ENCODE assay signal across 1 cellular context in the genomic region with DNA sequence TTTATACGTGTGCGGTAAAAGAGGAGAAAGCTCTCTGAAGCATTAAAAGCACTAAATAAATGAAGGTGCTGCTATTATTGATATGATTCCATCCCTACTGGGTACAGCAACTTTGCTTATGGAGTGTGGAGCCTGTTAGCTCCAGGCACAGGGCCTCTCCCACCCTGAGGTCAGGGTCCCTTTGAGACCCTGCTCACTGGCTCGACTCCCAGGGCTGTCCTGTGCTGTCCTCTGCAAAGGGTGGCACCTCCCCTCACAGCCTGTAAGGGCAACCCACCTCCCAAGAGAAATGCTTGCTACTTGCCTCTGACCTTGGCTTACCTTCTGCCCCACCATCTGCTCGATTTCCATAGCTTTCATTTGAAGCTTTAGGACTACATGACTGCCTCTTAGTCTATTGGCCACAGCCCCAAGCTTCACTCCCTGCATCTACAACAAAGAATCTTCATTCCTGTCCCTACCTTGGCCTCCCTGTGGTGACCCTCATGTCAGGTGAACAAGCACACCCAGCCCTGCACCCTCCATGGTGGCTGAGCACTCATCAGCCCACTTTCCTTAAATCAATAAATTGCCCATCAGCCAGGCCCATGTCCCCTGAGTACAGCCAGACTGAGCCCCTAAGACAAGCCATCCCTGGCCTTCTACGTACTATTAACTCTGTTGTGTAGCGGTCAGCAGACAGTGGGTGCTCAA.
TF ChIP-seq lines count a peak whose summit lies in the region.

No MANE protein-coding gene starts in this region.

TF ChIP-seq in K562, 482 proteins besides CTCF, POLR2A, EP300 and RAD21 (continued from another document):
- TF ChIP-seq, protein P1, sequence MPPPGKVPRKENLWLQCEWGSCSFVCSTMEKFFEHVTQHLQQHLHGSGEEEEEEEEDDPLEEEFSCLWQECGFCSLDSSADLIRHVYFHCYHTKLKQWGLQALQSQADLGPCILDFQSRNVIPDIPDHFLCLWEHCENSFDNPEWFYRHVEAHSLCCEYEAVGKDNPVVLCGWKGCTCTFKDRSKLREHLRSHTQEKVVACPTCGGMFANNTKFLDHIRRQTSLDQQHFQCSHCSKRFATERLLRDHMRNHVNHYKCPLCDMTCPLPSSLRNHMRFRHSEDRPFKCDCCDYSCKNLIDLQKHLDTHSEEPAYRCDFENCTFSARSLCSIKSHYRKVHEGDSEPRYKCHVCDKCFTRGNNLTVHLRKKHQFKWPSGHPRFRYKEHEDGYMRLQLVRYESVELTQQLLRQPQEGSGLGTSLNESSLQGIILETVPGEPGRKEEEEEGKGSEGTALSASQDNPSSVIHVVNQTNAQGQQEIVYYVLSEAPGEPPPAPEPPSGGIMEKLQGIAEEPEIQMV (tag; conservative IDR thresholded peaks at IDR 0.05; ENCODE audit: low read depth), result no peak
- TF ChIP-seq, protein P2, sequence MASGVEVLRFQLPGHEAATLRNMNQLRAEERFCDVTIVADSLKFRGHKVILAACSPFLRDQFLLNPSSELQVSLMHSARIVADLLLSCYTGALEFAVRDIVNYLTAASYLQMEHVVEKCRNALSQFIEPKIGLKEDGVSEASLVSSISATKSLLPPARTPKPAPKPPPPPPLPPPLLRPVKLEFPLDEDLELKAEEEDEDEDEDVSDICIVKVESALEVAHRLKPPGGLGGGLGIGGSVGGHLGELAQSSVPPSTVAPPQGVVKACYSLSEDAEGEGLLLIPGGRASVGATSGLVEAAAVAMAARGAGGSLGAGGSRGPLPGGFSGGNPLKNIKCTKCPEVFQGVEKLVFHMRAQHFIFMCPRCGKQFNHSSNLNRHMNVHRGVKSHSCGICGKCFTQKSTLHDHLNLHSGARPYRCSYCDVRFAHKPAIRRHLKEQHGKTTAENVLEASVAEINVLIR (CRISPR knock-in tag; IDR thresholded peaks at IDR 0.05), result no peak
- TF ChIP-seq ZNF3 (CRISPR knock-in tag; IDR thresholded peaks at IDR 0.05) (no peak), NR1H2 (CRISPR knock-in tag; IDR thresholded peaks at IDR 0.05) (no peak), MED1 (CRISPR knock-in tag; IDR thresholded peaks at IDR 0.05; ENCODE audit: borderline replicate concordance) (no peak), ATF7 (IDR thresholded peaks at IDR 0.05) (no peak), ZNF551 (CRISPR knock-in tag; IDR thresholded peaks at IDR 0.05) (no peak), SREBF2 (CRISPR knock-in tag; IDR thresholded peaks at IDR 0.05) (no peak), PRPF4 (IDR thresholded peaks at IDR 0.05; ENCODE audit: insufficient read depth, low read depth, low read length, poor library complexity, severe bottlenecking) (no peak), L3MBTL2 (IDR thresholded peaks at IDR 0.05) (peak; percentile 39; the same call in 1 of the 2 replicates), ZNF584 (CRISPR knock-in tag; IDR thresholded peaks at IDR 0.05; ENCODE audit: low read depth) (peak; percentile 84; the same call in 1 of the 2 replicates), SPI1 (IDR thresholded peaks at IDR 0.05; ENCODE audit: borderline replicate concordance, low read depth, low read length) (no peak), KLF1 (tag; IDR thresholded peaks at IDR 0.05) (0 out of 2 replicates have a peak, but pooled peaks have one; percentile 31), PHTF2 (CRISPR knock-in tag; IDR thresholded peaks at IDR 0.05) (no peak)
- TF ChIP-seq, protein P3, sequence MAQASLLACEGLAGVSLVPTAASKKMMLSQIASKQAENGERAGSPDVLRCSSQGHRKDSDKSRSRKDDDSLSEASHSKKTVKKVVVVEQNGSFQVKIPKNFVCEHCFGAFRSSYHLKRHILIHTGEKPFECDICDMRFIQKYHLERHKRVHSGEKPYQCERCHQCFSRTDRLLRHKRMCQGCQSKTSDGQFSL (CRISPR knock-in tag; IDR thresholded peaks at IDR 0.05), result no peak
- TF ChIP-seq, protein P3 (tag; IDR thresholded peaks at IDR 0.05), result peak in 1 of 2 experiments; percentile 56; a peak in 1 of 4 replicates
- TF ChIP-seq, protein P4, sequence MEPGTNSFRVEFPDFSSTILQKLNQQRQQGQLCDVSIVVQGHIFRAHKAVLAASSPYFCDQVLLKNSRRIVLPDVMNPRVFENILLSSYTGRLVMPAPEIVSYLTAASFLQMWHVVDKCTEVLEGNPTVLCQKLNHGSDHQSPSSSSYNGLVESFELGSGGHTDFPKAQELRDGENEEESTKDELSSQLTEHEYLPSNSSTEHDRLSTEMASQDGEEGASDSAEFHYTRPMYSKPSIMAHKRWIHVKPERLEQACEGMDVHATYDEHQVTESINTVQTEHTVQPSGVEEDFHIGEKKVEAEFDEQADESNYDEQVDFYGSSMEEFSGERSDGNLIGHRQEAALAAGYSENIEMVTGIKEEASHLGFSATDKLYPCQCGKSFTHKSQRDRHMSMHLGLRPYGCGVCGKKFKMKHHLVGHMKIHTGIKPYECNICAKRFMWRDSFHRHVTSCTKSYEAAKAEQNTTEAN (CRISPR knock-in tag; IDR thresholded peaks at IDR 0.05), result no peak
- TF ChIP-seq, protein P5, sequence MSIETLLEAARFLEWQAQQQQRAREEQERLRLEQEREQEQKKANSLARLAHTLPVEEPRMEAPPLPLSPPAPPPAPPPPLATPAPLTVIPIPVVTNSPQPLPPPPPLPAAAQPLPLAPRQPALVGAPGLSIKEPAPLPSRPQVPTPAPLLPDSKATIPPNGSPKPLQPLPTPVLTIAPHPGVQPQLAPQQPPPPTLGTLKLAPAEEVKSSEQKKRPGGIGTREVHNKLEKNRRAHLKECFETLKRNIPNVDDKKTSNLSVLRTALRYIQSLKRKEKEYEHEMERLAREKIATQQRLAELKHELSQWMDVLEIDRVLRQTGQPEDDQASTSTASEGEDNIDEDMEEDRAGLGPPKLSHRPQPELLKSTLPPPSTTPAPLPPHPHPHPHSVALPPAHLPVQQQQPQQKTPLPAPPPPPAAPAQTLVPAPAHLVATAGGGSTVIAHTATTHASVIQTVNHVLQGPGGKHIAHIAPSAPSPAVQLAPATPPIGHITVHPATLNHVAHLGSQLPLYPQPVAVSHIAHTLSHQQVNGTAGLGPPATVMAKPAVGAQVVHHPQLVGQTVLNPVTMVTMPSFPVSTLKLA (conservative IDR thresholded peaks at IDR 0.05), result no peak
- TF ChIP-seq, protein P6, sequence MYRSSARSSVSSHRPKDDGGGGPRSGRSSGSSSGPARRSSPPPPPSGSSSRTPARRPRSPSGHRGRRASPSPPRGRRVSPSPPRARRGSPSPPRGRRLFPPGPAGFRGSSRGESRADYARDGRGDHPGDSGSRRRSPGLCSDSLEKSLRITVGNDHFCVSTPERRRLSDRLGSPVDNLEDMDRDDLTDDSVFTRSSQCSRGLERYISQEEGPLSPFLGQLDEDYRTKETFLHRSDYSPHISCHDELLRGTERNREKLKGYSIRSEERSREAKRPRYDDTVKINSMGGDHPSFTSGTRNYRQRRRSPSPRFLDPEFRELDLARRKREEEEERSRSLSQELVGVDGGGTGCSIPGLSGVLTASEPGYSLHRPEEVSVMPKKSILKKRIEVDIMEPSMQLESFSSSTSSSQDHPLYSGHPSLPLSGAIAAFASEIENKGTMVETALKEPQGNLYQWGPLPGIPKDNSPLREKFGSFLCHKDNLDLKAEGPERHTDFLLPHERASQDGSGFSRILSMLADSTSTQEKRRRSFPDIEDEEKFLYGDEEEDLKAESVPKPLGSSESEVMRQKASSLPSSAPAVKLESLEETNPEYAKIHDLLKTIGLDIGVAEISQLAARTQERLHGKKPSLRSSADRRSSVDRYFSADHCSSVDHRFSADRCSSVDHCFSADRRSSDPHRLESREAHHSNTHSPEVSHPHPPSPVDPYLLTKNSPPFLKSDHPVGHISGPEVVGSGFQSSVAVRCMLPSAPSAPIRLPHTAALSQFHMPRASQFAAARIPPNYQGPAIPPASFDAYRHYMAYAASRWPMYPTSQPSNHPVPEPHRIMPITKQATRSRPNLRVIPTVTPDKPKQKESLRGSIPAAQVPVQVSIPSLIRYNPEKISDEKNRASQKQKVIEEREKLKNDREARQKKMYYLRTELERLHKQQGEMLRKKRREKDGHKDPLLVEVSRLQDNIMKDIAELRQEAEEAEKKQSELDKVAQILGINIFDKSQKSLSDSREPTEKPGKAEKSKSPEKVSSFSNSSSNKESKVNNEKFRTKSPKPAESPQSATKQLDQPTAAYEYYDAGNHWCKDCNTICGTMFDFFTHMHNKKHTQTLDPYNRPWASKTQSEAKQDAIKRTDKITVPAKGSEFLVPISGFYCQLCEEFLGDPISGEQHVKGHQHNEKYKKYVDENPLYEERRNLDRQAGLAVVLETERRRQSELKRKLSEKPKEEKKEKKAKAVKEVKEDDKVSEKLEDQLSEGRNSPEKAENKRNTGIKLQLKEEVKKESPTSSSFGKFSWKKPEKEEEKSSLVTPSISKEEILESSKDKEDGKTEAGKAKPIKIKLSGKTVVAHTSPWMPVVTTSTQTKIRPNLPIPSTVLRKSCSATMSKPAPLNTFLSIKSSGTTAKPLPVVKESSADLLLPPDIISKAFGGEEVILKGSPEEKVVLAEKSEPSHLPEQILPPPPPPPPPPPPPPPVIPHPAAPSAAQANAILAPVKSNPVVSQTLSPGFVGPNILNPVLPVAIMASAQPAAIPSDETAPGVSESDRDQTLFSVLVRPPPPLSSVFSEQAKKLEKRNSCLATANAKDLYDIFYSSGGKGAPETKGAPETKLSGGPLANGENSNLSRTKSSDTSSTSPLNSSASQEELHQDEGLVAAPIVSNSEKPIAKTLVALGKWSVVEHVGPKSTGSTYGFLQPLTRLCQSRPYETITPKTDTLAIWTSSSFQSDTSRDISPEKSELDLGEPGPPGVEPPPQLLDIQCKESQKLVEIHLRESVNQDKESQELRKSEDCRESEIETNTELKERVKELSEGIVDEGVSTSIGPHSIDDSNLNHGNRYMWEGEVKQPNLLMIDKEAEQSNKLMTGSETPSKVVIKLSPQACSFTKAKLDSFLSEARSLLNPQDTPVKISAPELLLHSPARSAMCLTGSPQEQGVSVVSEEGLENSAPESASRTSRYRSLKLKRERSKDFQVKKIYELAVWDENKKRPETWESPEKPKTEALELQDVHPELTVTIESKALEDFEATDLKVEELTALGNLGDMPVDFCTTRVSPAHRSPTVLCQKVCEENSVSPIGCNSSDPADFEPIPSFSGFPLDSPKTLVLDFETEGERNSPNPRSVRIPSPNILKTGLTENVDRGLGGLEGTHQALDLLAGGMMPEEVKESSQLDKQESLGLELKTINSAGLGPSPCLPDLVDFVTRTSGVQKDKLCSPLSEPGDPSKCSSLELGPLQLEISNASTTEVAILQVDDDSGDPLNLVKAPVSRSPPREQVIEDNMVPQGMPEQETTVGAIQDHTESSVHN (IDR thresholded peaks at IDR 0.05; ENCODE audit: borderline replicate concordance in 1 of 2, low read depth in 1 of 2), result no peak
